ENCODE assay signal across 9 cellular contexts in genomic region chr19:10979950-10980349, GRCh38. TPM values are rescaled to one million over a fixed set of nuclear protein-coding genes. Genes with fewer than 3 reads are reported as not detected.
DNase-seq lines count a peak whose midpoint lies in the region; ATAC-seq and TF ChIP-seq lines count a peak whose summit lies in the region.
"Had no signal": no experiment of that assay in that cellular context is flagged by ENCODE, and none has a peak within 500 bp of the region (broad histone marks: within the 10 kb centered on the region; RNA-seq: fewer than 3 reads in every experiment).

No MANE protein-coding gene starts in this region.

- no peak for TF ChIP-seq POLR2A in stomach (IDR thresholded peaks at IDR 0.05)
- no peak for TF ChIP-seq POLR2A in vagina (IDR thresholded peaks at IDR 0.05)

- intact Hi-C loops in stomach (cut with DNase I; ENCODE audit: low total_unique reads) (no loop called here), vagina (cut with DNase I) (no loop called here)

- TF ChIP-seq CTCF in OCI-LY3 (IDR thresholded peaks at IDR 0.05; ENCODE audit: low read depth, low read length) (peak; percentile 57), coronary artery (IDR thresholded peaks at IDR 0.05) (no peak), stomach (IDR thresholded peaks at IDR 0.05) (no peak), vagina (IDR thresholded peaks at IDR 0.05) (no peak)

- DNase-seq in coronary artery (ENCODE audit: low spot score), result no peak
- DNase-seq in pons (ENCODE audit: low spot score), result peak; percentile 38
- no peak for DNase-seq in stomach
- DNase-seq in vagina (ENCODE audit: extremely low spot score in 2 of 2), result no peak
- no peak for DNase-seq in DMS53 treated with DMSO at 0.1 percent for 48 hours (lab: John Stamatoyannopoulos, UW; ENCODE audit: unreplicated experiment)
- no peak for DNase-seq in amniotic stem cell (lab: John Stamatoyannopoulos, UW)

- H4K20me1 ChIP-seq in OCI-LY3 (ENCODE audit: insufficient read depth, low read length), result peaks cover 83% of the 10 kb centered on the region

- H3K27ac ChIP-seq in OCI-LY3 (ENCODE audit: low read length), result peak overlapping the region; percentile 44
- peak overlapping the region in 1 of 2 donors; percentile 72 for H3K27ac ChIP-seq in coronary artery
- H3K27ac ChIP-seq in stomach, result no peak overlapping the region
- no peak overlapping the region for H3K27ac ChIP-seq in vagina
- H3K27ac ChIP-seq: right atrium auricular region had no signal

- no peak for TF ChIP-seq EP300 in stomach (IDR thresholded peaks at IDR 0.05)

- peaks cover 89% of the 10 kb centered on the region for H3K79me2 ChIP-seq in OCI-LY3 (ENCODE audit: low read length)

- peaks cover 21% of the 10 kb centered on the region for H3K4me1 ChIP-seq in OCI-LY3 (ENCODE audit: low read length)
- H3K4me1 ChIP-seq in stomach, result peaks cover 23 to 46% (median 30%) of the 10 kb centered on the region in 4 donors
- peaks cover 30% of the 10 kb centered on the region for H3K4me1 ChIP-seq in vagina

- peak; percentile 61 for ATAC-seq in GM18511 (IDR thresholded peaks at IDR 0.05; ENCODE audit: unreplicated experiment)

- H2AFZ ChIP-seq in OCI-LY3 (ENCODE audit: low read depth, low read length), result no peak overlapping the region

- H3K4me2 ChIP-seq in OCI-LY3 (ENCODE audit: low read length), result peak overlapping the region; percentile 91

- H3K27me3 ChIP-seq in OCI-LY3 (ENCODE audit: low read depth, low read length) (no peaks in the 10 kb centered on the region), stomach (no peaks in the 10 kb centered on the region), vagina (no peaks in the 10 kb centered on the region)
- H3K27me3 ChIP-seq: right atrium auricular region had no signal

- 77 to 88% (median 80%) methylated on average over 14 of the region's 14 CpGs for WGBS in stomach, 5 donors

- H3K9me3 ChIP-seq in OCI-LY3 (ENCODE audit: insufficient read depth, low read length) (no peaks in the 10 kb centered on the region), stomach (no peaks in the 10 kb centered on the region), vagina (no peaks in the 10 kb centered on the region)
- H3K9me3 ChIP-seq: right atrium auricular region had no signal

- peak overlapping the region; percentile 69 for H3K4me3 ChIP-seq in OCI-LY3 (ENCODE audit: low read length)
- H3K4me3 ChIP-seq in coronary artery, result peak overlapping the region; percentile 11
- no peak overlapping the region for H3K4me3 ChIP-seq in stomach
- no peak overlapping the region for H3K4me3 ChIP-seq in vagina
- H3K4me3 ChIP-seq: right atrium auricular region had no signal

- H3K36me3 ChIP-seq in OCI-LY3 (replicated peaks; ENCODE audit: low read depth, low read length) (peaks cover 14% of the 10 kb centered on the region), stomach (peaks cover 9 to 21% (median 15%) of the 10 kb centered on the region in 4 donors), vagina (peaks cover 0 to 10% of the 10 kb centered on the region in 2 donors)

- H3K9ac ChIP-seq in OCI-LY3 (ENCODE audit: low read length), result peak overlapping the region; percentile 20; the same call in 1 of the 2 replicates

RNA-seq across cellular contexts. Expression of gene SMARCA4, which starts 19.1 kb away (rescaled TPM):
- total RNA-seq in stomach (100 to 1,000 TPM in 1 of 5 donors, 10 to 100 TPM in 4; 28.6 to 158 (median 74.5) TPM), vagina (90.4 TPM)
- polyA plus RNA-seq in stomach, result 10 to 100 TPM; 41.5 to 77.2 (median 47.4) TPM

RNA-seq across cellular contexts. Expression of gene TIMM29, which starts 51.3 kb away (rescaled TPM):
- total RNA-seq in stomach (100 to 1,000 TPM in 1 of 5 donors, 10 to 100 TPM in 3, 1 to 10 TPM in 1; 9.8 to 294 (median 34.4) TPM), vagina (21.9 TPM)
- 10 to 100 TPM; 14.3 to 18.6 (median 14.3) TPM for polyA plus RNA-seq in stomach

RNA-seq across cellular contexts. Expression of gene YIPF2, which starts 51.5 kb away (rescaled TPM):
- 10 to 100 TPM in 4 of 5 donors, under 1 TPM in 1; 0.58 to 72.3 (median 52.6) TPM for total RNA-seq in stomach
- polyA plus RNA-seq in stomach, result 10 to 100 TPM; 19.1 to 28.6 (median 28.6) TPM
- 42.7 TPM for total RNA-seq in vagina

Comparison
In these comparisons a context has a peak if more than half of its experiments do, and no peak if none do; other contexts are left out.
1. H3K4me3 ChIP-seq: peak in OCI-LY3 (single experiment) and coronary artery (single experiment); none in stomach (0 of 4) and vagina (0 of 2).